8 cellular contexts compared by ENCODE assay signal in genomic region chr2:100246163-100247145, GRCh38.
DNase-seq lines count a peak whose midpoint lies in the region; FAIRE-seq and TF ChIP-seq lines count a peak whose summit lies in the region.

No MANE protein-coding gene starts in this region.

- H3K27ac Mint-ChIP-seq in astrocyte (ENCODE audit: unreplicated experiment) = no peak overlapping the region

- H3K27me3 Mint-ChIP-seq in astrocyte (ENCODE audit: low read depth, unreplicated experiment) = peaks cover 17% of the 10 kb centered on the region

- no peaks in the 10 kb centered on the region for H4K20me1 ChIP-seq in astrocyte (ENCODE audit: insufficient read depth, low read length)

- H3K9ac ChIP-seq in astrocyte (ENCODE audit: low read length) = no peak overlapping the region

- DNase-seq in NCI-H2227 (lab: John Stamatoyannopoulos, UW; ENCODE audit: unreplicated experiment) (peak; percentile 8), NCI-H2227 treated with DMSO at 0.1 percent for 48 hours (lab: John Stamatoyannopoulos, UW) (no peak), LoVo (ENCODE audit: low spot score) (peak; percentile 7), astrocyte (ENCODE audit: low read depth) (no peak), midbrain (lab: John Stamatoyannopoulos, UW) (peak; percentile 2), NCI-H1048 (lab: John Stamatoyannopoulos, UW) (no peak), NCI-H510A (lab: John Stamatoyannopoulos, UW) (no peak), NCI-H2196 treated with DMSO at 0.1 percent for 48 hours (lab: John Stamatoyannopoulos, UW; ENCODE audit: unreplicated experiment) (no peak)

- H3K4me3 ChIP-seq in astrocyte (ENCODE audit: insufficient read depth, low read depth, low read length) = no peak overlapping the region

- no peaks in the 10 kb centered on the region for H3K36me3 ChIP-seq in astrocyte (ENCODE audit: insufficient read depth, low read length)

- peaks cover 9% of the 10 kb centered on the region for H3K4me1 ChIP-seq in astrocyte (ENCODE audit: insufficient read depth, low read length)

- peaks cover 10% of the 10 kb centered on the region for H3K4me1 Mint-ChIP-seq in astrocyte (ENCODE audit: low read depth, unreplicated experiment)

- TF ChIP-seq CTCF in astrocyte (IDR thresholded peaks at IDR 0.05; ENCODE audit: insufficient read depth, low read depth, low read length) = peak; percentile 44

- H3K9me3 ChIP-seq in astrocyte (ENCODE audit: insufficient read depth, low read depth, low read length) = no peaks in the 10 kb centered on the region

- FAIRE-seq in astrocyte (lab: Jason Lieb, UNC) = no peak

- no peaks in the 10 kb centered on the region for H3K27me3 ChIP-seq in astrocyte (ENCODE audit: insufficient read depth, low read length)

- peaks cover 7% of the 10 kb centered on the region for H3K9me3 Mint-ChIP-seq in astrocyte (ENCODE audit: unreplicated experiment)

- H3K27ac ChIP-seq in astrocyte (ENCODE audit: low read depth, low read length) = no peak overlapping the region

- H3K79me2 ChIP-seq in astrocyte (ENCODE audit: insufficient read depth, low read length) = no peaks in the 10 kb centered on the region

- H2AFZ ChIP-seq in astrocyte (ENCODE audit: low read depth, low read length) = peak overlapping the region; percentile 30

- H3K4me2 ChIP-seq in astrocyte (ENCODE audit: low read length) = no peak overlapping the region

- no peak overlapping the region for H3K4me3 Mint-ChIP-seq in astrocyte (ENCODE audit: unreplicated experiment)

- no peaks in the 10 kb centered on the region for H3K36me3 Mint-ChIP-seq in astrocyte (ENCODE audit: low read depth, unreplicated experiment)

Comparison
In these comparisons a context has a peak if more than half of its experiments do, and no peak if none do; other contexts are left out.
1. DNase-seq: peak in NCI-H2227 (single experiment), LoVo (single experiment) and midbrain (single experiment); none in NCI-H2227 treated with DMSO at 0.1 percent for 48 hours (single experiment), astrocyte (single experiment), NCI-H1048 (single experiment), NCI-H510A (single experiment) and NCI-H2196 treated with DMSO at 0.1 percent for 48 hours (single experiment).